Comparison of ENCODE assay signal across 26 cellular contexts in the genomic region with DNA sequence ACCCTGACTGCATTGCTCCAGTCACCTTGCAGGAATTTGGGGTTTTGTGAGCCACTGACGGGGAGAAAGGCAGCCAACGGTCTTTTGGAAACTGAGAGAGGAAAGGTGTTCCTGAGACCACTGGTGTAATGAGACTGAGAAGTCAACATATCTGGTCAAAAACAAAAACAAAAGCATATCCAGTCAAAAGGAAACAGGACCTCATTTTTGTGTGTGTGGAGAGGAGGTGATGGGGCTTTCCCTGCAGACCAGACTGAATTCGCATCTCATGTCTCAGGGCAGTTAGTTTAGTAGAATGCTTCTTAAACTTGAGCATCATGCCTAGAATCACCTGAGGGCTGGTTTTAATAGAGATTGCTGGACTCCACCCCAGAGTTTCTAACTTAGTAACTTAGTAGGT.
"Had no signal": no experiment of that assay in that cellular context is flagged by ENCODE, and none has a peak within 500 bp of the region (broad histone marks: within the 10 kb centered on the region; RNA-seq: fewer than 3 reads in every experiment).

No MANE protein-coding gene starts in this region.

- H3K4me1 Mint-ChIP-seq: activated CD4-positive, alpha-beta T cell treated with anti-CD3 and anti-CD28 coated beads for 36 hours; nephron; stimulated activated naive CD8-positive, alpha-beta T cell treated with anti-CD3 and anti-CD28 coated beads, Interleukin-15, amount 100 ng/mL, for 72 hours had no signal

- H3K27ac Mint-ChIP-seq: activated CD4-positive, alpha-beta T cell treated with anti-CD3 and anti-CD28 coated beads for 36 hours; activated CD8-positive, alpha-beta T cell treated with anti-CD3 and anti-CD28 coated beads, Interleukin-2, amount 10 ng/mL, durations not matched to agents 7 days and 5 days; activated T-helper 2 cell treated with anti-CD3 and anti-CD28 coated beads, Interferon-gamma antibody, Interleukin-2, Interleukin-4, amounts not matched to agents 10 μg/mL and 5 μg/mL and 100 μg/mL, durations not matched to agents 14 hours and 24 hours and 36 hours; nephron had no signal

- H3K4me1 ChIP-seq: colonic mucosa, left ventricle myocardium inferior, pancreas, prostate gland, upper lobe of left lung, vagina had no signal

- H3K9me3 ChIP-seq: colonic mucosa, neutrophil, prostate gland had no signal

- H3K4me3 Mint-ChIP-seq: activated CD4-positive, alpha-beta T cell treated with anti-CD3 and anti-CD28 coated beads for 36 hours; activated CD8-positive, alpha-beta T cell treated with anti-CD3 and anti-CD28 coated beads, Interleukin-2, amount 10 ng/mL, durations not matched to agents 7 days and 5 days; nephron; stimulated activated naive CD8-positive, alpha-beta T cell treated with anti-CD3 and anti-CD28 coated beads, Interleukin-15, amount 100 ng/mL, for 72 hours had no signal

- H3K4me3 ChIP-seq: colonic mucosa, left ventricle myocardium inferior, lung, mucosa of descending colon, pancreas, prostate gland, skin epidermis, upper lobe of left lung, vagina had no signal

- DNase-seq: activated CD4-positive, alpha-beta T cell treated with anti-CD3 and anti-CD28 coated beads for 36 hours; activated CD4-positive, CD25-positive, alpha-beta regulatory T cell; activated CD8-positive, alpha-beta T cell treated with anti-CD3 and anti-CD28 coated beads, Interleukin-2, amount 10 ng/mL, durations not matched to agents 7 days and 5 days; activated naive CD4-positive, alpha-beta T cell; activated T-cell treated with anti-CD3 and anti-CD28 coated beads, Interleukin-2, amount 50 U/mL, for 48 hours; cerebellar nuclear complex; colonic mucosa; effector CD8-positive, alpha-beta T cell; left ventricle myocardium inferior; mesendoderm; mucosa of descending colon; pancreas; retina; stimulated activated CD4-positive, alpha-beta T cell treated with anti-CD3 and anti-CD28 coated beads, Interleukin-12 subunit alpha, Interleukin-12 subunit beta, amount 100 ng/mL, for 4 hours; stimulated activated CD4-positive, alpha-beta T cell treated with anti-CD3 and anti-CD28 coated beads, Interleukin-4, amount 100 ng/mL, for 1 hour; stimulated activated naive CD8-positive, alpha-beta T cell treated with anti-CD3 and anti-CD28 coated beads, Interleukin-15, amount 100 ng/mL, for 72 hours; substantia nigra; upper lobe of left lung had no signal

- ATAC-seq: activated CD4-positive, alpha-beta T cell treated with anti-CD3 and anti-CD28 coated beads for 36 hours; activated CD8-positive, alpha-beta T cell treated with anti-CD3 and anti-CD28 coated beads, Interleukin-2, amount 10 ng/mL, durations not matched to agents 7 days and 5 days; mucosa of descending colon; pancreas; sciatic nerve; stimulated activated naive CD8-positive, alpha-beta T cell treated with anti-CD3 and anti-CD28 coated beads, Interleukin-15, amount 100 ng/mL, for 72 hours had no signal

- H3K36me3 ChIP-seq: colonic mucosa, left ventricle myocardium inferior, neutrophil, pancreas, prostate gland, upper lobe of left lung, vagina had no signal

- H3K27me3 ChIP-seq: colonic mucosa, neutrophil, pancreas, upper lobe of left lung, vagina had no signal

- H3K27ac ChIP-seq: colonic mucosa, left ventricle myocardium inferior, pancreas, prostate gland, skin epidermis, upper lobe of left lung, vagina had no signal
